17 cellular contexts compared by ENCODE assay signal in the genomic region with DNA sequence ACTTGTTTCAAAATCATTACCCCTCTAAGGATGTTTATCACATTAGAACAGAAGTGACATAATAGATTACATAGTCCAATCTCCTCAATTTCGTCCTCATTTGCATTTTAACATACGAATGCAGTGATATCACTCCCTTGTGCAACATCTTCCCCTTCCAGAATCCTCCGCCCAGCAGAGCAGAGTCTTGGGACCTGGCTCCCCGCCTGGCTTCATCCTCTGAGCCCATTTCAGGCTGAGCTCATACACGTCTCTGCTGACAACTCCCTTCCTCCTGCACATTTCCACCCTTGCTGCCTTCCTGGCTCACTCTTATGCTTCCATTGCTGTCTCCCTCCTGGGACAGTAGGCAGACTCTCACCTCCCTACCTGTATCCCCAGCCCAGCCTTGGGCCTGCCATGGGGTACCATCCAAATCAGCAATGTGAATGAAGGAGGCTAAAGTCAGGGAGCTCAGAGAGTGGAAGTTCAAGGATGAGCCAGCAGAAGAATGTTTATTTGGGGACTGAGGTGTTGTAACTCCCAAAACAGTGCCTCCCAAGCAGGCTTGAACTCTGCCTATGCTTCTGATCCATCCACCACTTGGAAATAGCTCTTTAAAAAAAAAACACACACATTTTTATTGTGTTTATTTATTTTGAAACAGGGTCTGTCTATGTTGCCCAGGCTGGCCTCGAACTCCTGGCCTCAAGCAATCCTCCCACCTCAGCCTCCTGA.
"Had no signal": no experiment of that assay in that cellular context is flagged by ENCODE, and none has a peak within 500 bp of the region (broad histone marks: within the 10 kb centered on the region; RNA-seq: fewer than 3 reads in every experiment).

No MANE protein-coding gene starts in this region.

- H3K36me3 ChIP-seq: left lung, spleen, thoracic aorta had no signal

- H3K9me3 Mint-ChIP-seq: activated naive CD4-positive, alpha-beta T cell treated with anti-CD3 and anti-CD28 coated beads, Interleukin-2, amount 50 U/mL, for 24 hours; activated T-helper 1 cell treated with anti-CD3 and anti-CD28 coated beads, Interleukin-12 subunit alpha, Interleukin-12 subunit beta, Interleukin-2, Interleukin-4 antibody, amounts not matched to agents 30 ng/mL and 10 ng/mL and 1 ng/mL, durations not matched to agents 14 hours and 24 hours and 36 hours had no signal

- H3K27me3 Mint-ChIP-seq: central memory CD8-positive, alpha-beta T cell had no signal

- H3K4me3 Mint-ChIP-seq: activated CD8-positive, alpha-beta T cell treated with anti-CD3 and anti-CD28 coated beads, Interleukin-2, amount 10 ng/mL, durations not matched to agents 7 days and 5 days; activated naive CD4-positive, alpha-beta T cell treated with anti-CD3 and anti-CD28 coated beads, Interleukin-2, amount 50 U/mL, for 24 hours; activated T-helper 1 cell treated with anti-CD3 and anti-CD28 coated beads, Interleukin-12 subunit alpha, Interleukin-12 subunit beta, Interleukin-2, Interleukin-4 antibody, amounts not matched to agents 30 ng/mL and 10 ng/mL and 1 ng/mL, durations not matched to agents 14 hours and 24 hours and 36 hours; central memory CD8-positive, alpha-beta T cell; immature natural killer cell; T-cell had no signal

- H3K27ac ChIP-seq: dorsolateral prefrontal cortex, left lung, spleen, thoracic aorta had no signal

- ATAC-seq: activated CD8-positive, alpha-beta T cell treated with anti-CD3 and anti-CD28 coated beads, Interleukin-2, amount 10 ng/mL, durations not matched to agents 7 days and 5 days; left lung; T-cell had no signal

- H3K4me1 Mint-ChIP-seq: activated naive CD4-positive, alpha-beta T cell treated with anti-CD3 and anti-CD28 coated beads, Interleukin-2, amount 50 U/mL, for 24 hours; central memory CD8-positive, alpha-beta T cell; immature natural killer cell; T-cell had no signal

- H3K27ac Mint-ChIP-seq: activated CD8-positive, alpha-beta T cell treated with anti-CD3 and anti-CD28 coated beads, Interleukin-2, amount 10 ng/mL, durations not matched to agents 7 days and 5 days; activated naive CD4-positive, alpha-beta T cell treated with anti-CD3 and anti-CD28 coated beads, Interleukin-2, amount 50 U/mL, for 24 hours; activated T-helper 1 cell treated with anti-CD3 and anti-CD28 coated beads, Interleukin-12 subunit alpha, Interleukin-12 subunit beta, Interleukin-2, Interleukin-4 antibody, amounts not matched to agents 30 ng/mL and 10 ng/mL and 1 ng/mL, durations not matched to agents 14 hours and 24 hours and 36 hours; immature natural killer cell; T-cell had no signal

- H3K4me1 ChIP-seq: left lung, spleen had no signal

- DNase-seq: activated CD4-positive, alpha-beta T cell treated with anti-CD3 and anti-CD28 coated beads for 1 hour; activated CD4-positive, alpha-beta T cell treated with anti-CD3 and anti-CD28 coated beads, Interleukin-2, amount 50 U/mL, for 1 hour; activated CD8-positive, alpha-beta T cell treated with anti-CD3 and anti-CD28 coated beads, Interleukin-2, amount 10 ng/mL, durations not matched to agents 7 days and 5 days; activated gamma-delta T cell; dorsolateral prefrontal cortex; immature natural killer cell; left lung; midbrain; occipital lobe; spleen; stimulated activated CD4-positive, alpha-beta T cell treated with anti-CD3 and anti-CD28 coated beads, Interleukin-4, amount 100 ng/mL, for 1 hour; stimulated activated naive CD4-positive, alpha-beta T cell treated with Interleukin-2 at 50 U/mL for 16 hours; T-cell had no signal

- H3K4me3 ChIP-seq: dorsolateral prefrontal cortex, left lung, spleen, thoracic aorta had no signal

- H3K36me3 Mint-ChIP-seq: activated naive CD4-positive, alpha-beta T cell treated with anti-CD3 and anti-CD28 coated beads, Interleukin-2, amount 50 U/mL, for 24 hours; T-cell had no signal

- H3K9me3 ChIP-seq: left lung, spleen, thoracic aorta had no signal

- H3K27me3 ChIP-seq: dorsolateral prefrontal cortex, left lung had no signal
